Comparison of ENCODE assay signal across 1 cellular context in genomic region chr1:55425310-55425930, GRCh38.
TF ChIP-seq lines count a peak whose summit lies in the region.

No MANE protein-coding gene starts in this region.

TF ChIP-seq in H1, 55 proteins besides CTCF, POLR2A, EP300 and RAD21 (continued from another document):
- TF ChIP-seq CHD7 (IDR thresholded peaks at IDR 0.05; ENCODE audit: insufficient replicate concordance, low read length) (no peak), KDM1A (IDR thresholded peaks at IDR 0.05; ENCODE audit: borderline replicate concordance, low read length) (no peak), CEBPB (IDR thresholded peaks at IDR 0.05; ENCODE audit: low read depth, low read length) (no peak), NRF1 (IDR thresholded peaks at IDR 0.05; ENCODE audit: low read depth, low read length) (no peak)
